ENCODE assay signal across 12 cellular contexts in genomic region chr2:197556456-197556855, GRCh38. TPM values are rescaled to one million over a fixed set of nuclear protein-coding genes. Genes with fewer than 3 reads are reported as not detected.
DNase-seq lines count a peak whose midpoint lies in the region; ATAC-seq, FAIRE-seq and TF ChIP-seq lines count a peak whose summit lies in the region.
"Had no signal": no experiment of that assay in that cellular context is flagged by ENCODE, and none has a peak within 500 bp of the region (broad histone marks: within the 10 kb centered on the region; RNA-seq: fewer than 3 reads in every experiment).

No MANE protein-coding gene starts in this region.

- 67% methylated on average over 1 of the region's 1 CpG for WGBS in K562 (ENCODE audit: insufficient coverage, low coverage, missing lambda C conversion rate)
- WGBS in lung, 2 donors = 15 to 30% methylated on average over 1 of the region's 1 CpG
- 41 to 70% (median 66%) methylated on average over 1 of the region's 1 CpG for WGBS in ovary, 3 donors

- H3K9me1 ChIP-seq in K562 (ENCODE audit: control insufficient read depth, insufficient read depth, low read length) = no peaks in the 10 kb centered on the region

- H2AFZ ChIP-seq in K562 (ENCODE audit: low read depth, low read length) = no peak overlapping the region
- H2AFZ ChIP-seq: hepatocyte had no signal

- H3K4me1 Mint-ChIP-seq in HFFc6 (ENCODE audit: low read depth) (no peaks in the 10 kb centered on the region), type B pancreatic cell (ENCODE audit: unreplicated experiment) (no peaks in the 10 kb centered on the region)
- H3K4me1 Mint-ChIP-seq: IgD-negative memory B cell had no signal

- TF ChIP-seq POLR2A in K562 (conservative IDR thresholded peaks at IDR 0.05) = no peak
- no peak for TF ChIP-seq POLR2A in ovary (IDR thresholded peaks at IDR 0.05)

- H3K27ac Mint-ChIP-seq in HFFc6 = 0 out of 2 replicates have a peak overlapping the region, but pooled peaks have one; percentile 12
- no peak overlapping the region for H3K27ac Mint-ChIP-seq in type B pancreatic cell
- H3K27ac Mint-ChIP-seq: IgD-negative memory B cell had no signal

- H3K4me1 ChIP-seq in K562 (replicated peaks in 1 of 2; ENCODE audit: control insufficient read depth in 2 of 2, insufficient read depth in 2 of 2, low read length in 2 of 2) = no peaks in the 10 kb centered on the region
- H3K4me1 ChIP-seq in lung (ENCODE audit: control insufficient read depth in 2 of 2, insufficient read depth in 2 of 2, low read length in 2 of 2) = peaks cover 2 to 5% of the 10 kb centered on the region in 2 donors
- H3K4me1 ChIP-seq in ovary (ENCODE audit: insufficient read depth) = no peaks in the 10 kb centered on the region
- H3K4me1 ChIP-seq in kidney (ENCODE audit: control insufficient read depth in 1 of 2, insufficient read depth in 1 of 2, low read depth in 1 of 2, low read length in 2 of 2) = no peaks in the 10 kb centered on the region

- H3K27me3 ChIP-seq in K562 (ENCODE audit: control insufficient read depth in 2 of 2, insufficient read depth in 2 of 2, low read length in 2 of 2) = no peaks in the 10 kb centered on the region
- no peaks in the 10 kb centered on the region for H3K27me3 ChIP-seq in lung (ENCODE audit: control insufficient read depth, insufficient read depth)
- H3K27me3 ChIP-seq in ovary = no peaks in the 10 kb centered on the region
- H3K27me3 ChIP-seq: hepatocyte had no signal

- peak; percentile 40 to 50 for DNase-seq in AML-193 (lab: John Stamatoyannopoulos, UW)
- DNase-seq in HFFc6 = no peak
- DNase-seq in K562 (ENCODE audit: extremely low read depth in 1 of 4, low spot score in 3 of 4) = no peak
- no peak for DNase-seq in lung (ENCODE audit: low spot score)
- no peak for DNase-seq in stimulated activated CD4-positive, alpha-beta T cell treated with anti-CD3 and anti-CD28 coated beads, Interleukin-1b, Interleukin-23, amount 100 ng/mL, for 48 hours
- no peak for DNase-seq in ovary
- DNase-seq in kidney = no peak
- no peak for DNase-seq in type B pancreatic cell (ENCODE audit: extremely low spot score, unreplicated experiment)
- DNase-seq: central memory CD4-positive, alpha-beta T cell; NCI-H2171 treated with DMSO at 0.1 percent for 48 hours had no signal

- H3K4me3 ChIP-seq in K562 (no peak overlapping the region), lung (no peak overlapping the region), ovary (no peak overlapping the region), kidney (ENCODE audit: low read length in 2 of 2) (no peak overlapping the region)
- H3K4me3 ChIP-seq: hepatocyte had no signal

- no peak overlapping the region for H3K9ac ChIP-seq in K562 (ENCODE audit: insufficient read depth in 1 of 2, low read depth in 2 of 2, low read length in 2 of 2)
- H3K9ac ChIP-seq in kidney (ENCODE audit: low read length in 2 of 2) = no peak overlapping the region

- no peak for TF ChIP-seq RAD21 in K562 (CRISPR knock-in tag; conservative IDR thresholded peaks at IDR 0.05 in 1 of 2, IDR thresholded peaks at IDR 0.05 in 1 of 2)

- no peaks in the 10 kb centered on the region for H3K9me3 Mint-ChIP-seq in HFFc6
- no peaks in the 10 kb centered on the region for H3K9me3 Mint-ChIP-seq in type B pancreatic cell
- H3K9me3 Mint-ChIP-seq: IgD-negative memory B cell had no signal

- TF ChIP-seq EP300 in K562 (IDR thresholded peaks at IDR 0.05; ENCODE audit: low read length) = no peak
- no peak for TF ChIP-seq EP300 in ovary (IDR thresholded peaks at IDR 0.05)

- no peaks in the 10 kb centered on the region for H3K9me3 ChIP-seq in K562 (replicated peaks; ENCODE audit: control insufficient read depth, insufficient read depth, low read depth, low read length)
- H3K9me3 ChIP-seq in lung (ENCODE audit: control insufficient read depth in 2 of 2, insufficient read depth in 1 of 2, low read length in 1 of 2) = no peaks in the 10 kb centered on the region
- no peaks in the 10 kb centered on the region for H3K9me3 ChIP-seq in ovary
- H3K9me3 ChIP-seq in kidney (ENCODE audit: control insufficient read depth in 1 of 2, low read length in 2 of 2) = no peaks in the 10 kb centered on the region

- CTCF ChIA-PET in K562 (lab: Yijun Ruan, JAX; ENCODE audit: low intra/inter-chr PET ratio) = no interaction called here

- FAIRE-seq in K562 (lab: Jason Lieb, UNC) (no peak), kidney (lab: Jason Lieb, UNC) (no peak)

- peaks cover 11% of the 10 kb centered on the region; the same call in 2 of the 3 replicates for H3K36me3 ChIP-seq in K562 (ENCODE audit: control insufficient read depth, insufficient read depth, low read length)
- peaks cover 7 to 9% of the 10 kb centered on the region in 2 donors for H3K36me3 ChIP-seq in lung (ENCODE audit: control insufficient read depth in 2 of 2, insufficient read depth in 2 of 2, low read length in 2 of 2)
- no peaks in the 10 kb centered on the region for H3K36me3 ChIP-seq in ovary
- peaks cover 0 to 3% of the 10 kb centered on the region in 2 donors for H3K36me3 ChIP-seq in kidney (ENCODE audit: control insufficient read depth in 1 of 2, insufficient read depth in 2 of 2, low read length in 2 of 2)

- intact Hi-C loops in K562 (cut with micrococcal nuclease) = no loop called here
- intact Hi-C loops in ovary (cut with DNase I) = no loop called here
- intact Hi-C loops in kidney (cut with DNase I) = no loop called here

- POLR2A ChIA-PET in K562 (lab: Yijun Ruan, JAX) = no interaction called here

- H3K27me3 Mint-ChIP-seq in HFFc6 (ENCODE audit: insufficient read depth) (no peaks in the 10 kb centered on the region), type B pancreatic cell (no peaks in the 10 kb centered on the region)
- H3K27me3 Mint-ChIP-seq: IgD-negative memory B cell had no signal

- H3K4me3 Mint-ChIP-seq in HFFc6 (no peak overlapping the region), type B pancreatic cell (no peak overlapping the region)
- H3K4me3 Mint-ChIP-seq: IgD-negative memory B cell had no signal

- H4K20me1 ChIP-seq in K562 (replicated peaks; ENCODE audit: control insufficient read depth, insufficient read depth, low read length) = no peaks in the 10 kb centered on the region

- in situ Hi-C loops in K562 (cut with MboI) = no loop called here

- no TSS peak for BruUV-seq in K562 (replicated peaks; lab: Mats Ljungman, UMichigan)

- H3K36me3 Mint-ChIP-seq in HFFc6 (ENCODE audit: low read depth) (peaks cover 19% of the 10 kb centered on the region), type B pancreatic cell (peaks cover 11% of the 10 kb centered on the region)

- ATAC-seq in K562 = no peak
- ATAC-seq in lung (ENCODE audit: insufficient read depth, low FRiP score) = peak; percentile 45

- no peak overlapping the region for H3K4me2 ChIP-seq in K562 (ENCODE audit: insufficient read depth, low read length)
- H3K4me2 ChIP-seq: hepatocyte had no signal

- H3K27ac ChIP-seq in K562 (ENCODE audit: extremely low read depth, low read depth, low read length) = no peak overlapping the region
- no peak overlapping the region for H3K27ac ChIP-seq in lung (ENCODE audit: low read depth in 1 of 2, low read length in 1 of 2)
- H3K27ac ChIP-seq in ovary = no peak overlapping the region
- no peak overlapping the region for H3K27ac ChIP-seq in kidney (ENCODE audit: low read depth in 2 of 2, low read length in 2 of 2)
- H3K27ac ChIP-seq: hepatocyte had no signal

- TF ChIP-seq CTCF in HFFc6 (IDR thresholded peaks at IDR 0.05) (no peak), K562 (IDR thresholded peaks at IDR 0.05 in 2 of 3, conservative IDR thresholded peaks at IDR 0.05 in 1 of 3; ENCODE audit: insufficient read depth in 2 of 3, low read depth in 1 of 3, low read length in 3 of 3) (no peak), lung (IDR thresholded peaks at IDR 0.05; ENCODE audit: control extremely low read depth, extremely low read depth) (no peak), ovary (IDR thresholded peaks at IDR 0.05) (no peak), kidney (IDR thresholded peaks at IDR 0.05; ENCODE audit: borderline replicate concordance, extremely low read depth, insufficient read depth) (no peak), type B pancreatic cell (conservative IDR thresholded peaks at IDR 0.05) (no peak)

- H3K79me2 ChIP-seq in K562 (ENCODE audit: control insufficient read depth, insufficient read depth, low read length) = no peaks in the 10 kb centered on the region
- H3K79me2 ChIP-seq: hepatocyte had no signal

RNA-seq across cellular contexts. Expression of gene MOB4, which starts 40.6 kb away (rescaled TPM):
- total RNA-seq in HFFc6 (2021; fragmentation: NEBNext Ultra II Directional; extraction: Animal tissue kit (Norgen Biotek cat#: 25700)) = 10 to 100 TPM; 30.1 to 38.6 (median 34.4) TPM
- total RNA-seq in K562 (2011; cell fraction: chromatin; rRNA removed; ENCODE audit: low replicate concordance) = 5.9 and 15.8 TPM in 2 replicates
- 3.4 and 3.8 TPM in 2 replicates for total RNA-seq in K562 (2011; cell fraction: nucleolus; rRNA removed)
- total RNA-seq in K562 (2011; cell fraction: nucleoplasm; rRNA removed) = 8.1 and 16.6 TPM in 2 replicates
- total RNA-seq in K562 (2014; rRNA removed) = 12.2 and 13.5 TPM in 2 replicates
- 27.7 and 31.3 TPM in 2 replicates for total RNA-seq in K562 (2014; rRNA removed; fragmentation: Illumina TruSeq; extraction: Trizol)
- 18.1 and 21.0 TPM in 2 replicates for total RNA-seq in K562 (2015; rRNA removed; fragmentation: Illumina TruSeq; extraction: Trizol)
- total RNA-seq in K562 (2021) = 13.8 and 16.8 TPM in 2 replicates
- polyA plus RNA-seq in K562 (2011; rRNA removed) = 15.3 and 25.6 TPM in 2 replicates
- polyA plus RNA-seq in K562 (2011; cell fraction: cytosol; rRNA removed) = 4.9 and 10.9 TPM in 2 replicates
- 2.2 and 3.5 TPM in 2 replicates for polyA plus RNA-seq in K562 (2011; cell fraction: nucleus; rRNA removed)
- polyA plus RNA-seq in K562 (2012) = 22.2 and 27.7 TPM in 2 replicates
- polyA plus RNA-seq in K562 (2014; fragmentation: Illumina TruSeq; extraction: Trizol) = 17.4 and 17.7 TPM in 2 replicates
- 10 to 100 TPM; 29.6 to 30.8 TPM for polyA plus RNA-seq in K562 (2014; fragmentation: Nextera tagmentation; extraction: Ambion mirVana)
- 20.4 and 22.2 TPM in 2 replicates for polyA plus RNA-seq in K562 (2014; rRNA removed)
- polyA minus RNA-seq in K562 (2011; rRNA and poly(A)+ RNA removed) = 23.7 and 28.7 TPM in 2 replicates
- 3.3 and 6.0 TPM in 2 replicates for polyA minus RNA-seq in K562 (2011; cell fraction: cytosol; rRNA and poly(A)+ RNA removed)
- 4.4 and 5.3 TPM in 2 replicates for polyA minus RNA-seq in K562 (2011; cell fraction: nucleus; rRNA and poly(A)+ RNA removed)
- total RNA-seq in lung = 10 to 100 TPM; 18.9 to 48.1 TPM
- 10 to 100 TPM; 23.8 to 28.2 TPM for polyA plus RNA-seq in lung
- total RNA-seq in ovary = 10 to 100 TPM; 18.7 to 36.2 (median 25.5) TPM
- polyA plus RNA-seq in ovary = 10 to 100 TPM; 19.4 to 25.8 TPM
- 23.0 TPM for total RNA-seq in kidney
- polyA plus RNA-seq in kidney (ENCODE audit: insufficient read depth, low read depth, low replicate concordance) = 16.5 TPM
- total RNA-seq in type B pancreatic cell (ENCODE audit: low replicate concordance) = 27.3 and 30.7 TPM in 2 replicates

RNA-seq across cellular contexts. Expression of gene HSPE1, which starts 56.3 kb away (rescaled TPM):
- 100 to 1,000 TPM in 5 of 6 experiments, 10 to 100 TPM in 1; 96.3 to 149 (median 114) TPM for total RNA-seq in HFFc6 (2021; fragmentation: NEBNext Ultra II Directional; extraction: Animal tissue kit (Norgen Biotek cat#: 25700))
- 32.0 and 68.8 TPM in 2 replicates for total RNA-seq in K562 (2011; cell fraction: chromatin; rRNA removed; ENCODE audit: low replicate concordance)
- 34.5 and 38.0 TPM in 2 replicates for total RNA-seq in K562 (2011; cell fraction: nucleolus; rRNA removed)
- 51.1 and 56.8 TPM in 2 replicates for total RNA-seq in K562 (2011; cell fraction: nucleoplasm; rRNA removed)
- total RNA-seq in K562 (2014; rRNA removed) (395 and 427 TPM in 2 replicates), K562 (2014; rRNA removed; fragmentation: Illumina TruSeq; extraction: Trizol) (649 and 664 TPM in 2 replicates), K562 (2015; rRNA removed; fragmentation: Illumina TruSeq; extraction: Trizol) (576 and 612 TPM in 2 replicates), K562 (2021) (223 and 261 TPM in 2 replicates), lung (100 to 1,000 TPM in 1 of 2 donors, 10 to 100 TPM in 1; 64.6 to 154 TPM), ovary (100 to 1,000 TPM in 1 of 7 donors, 10 to 100 TPM in 6; 57.8 to 110 (median 69.5) TPM), kidney (78.1 TPM), type B pancreatic cell (ENCODE audit: low replicate concordance) (165 and 167 TPM in 2 replicates)
- polyA plus RNA-seq in K562 (2011; rRNA removed) (267 and 371 TPM in 2 replicates), K562 (2014; fragmentation: Illumina TruSeq; extraction: Trizol) (574 and 695 TPM in 2 replicates), K562 (2014; fragmentation: Nextera tagmentation; extraction: Ambion mirVana) (1,000 to 10,000 TPM in 1 of 2 experiments, 100 to 1,000 TPM in 1; 880 to 1,007 TPM), K562 (2014; rRNA removed) (843 and 986 TPM in 2 replicates), lung (100 to 1,000 TPM; 150 to 332 TPM), ovary (100 to 1,000 TPM in 1 of 2 donors, 10 to 100 TPM in 1; 67.2 to 128 TPM), kidney (ENCODE audit: insufficient read depth, low read depth, low replicate concordance) (427 TPM)
- polyA plus RNA-seq in K562 (2011; cell fraction: cytosol; rRNA removed) = 41.1 and 116 TPM in 2 replicates
- 31.9 and 45.6 TPM in 2 replicates for polyA plus RNA-seq in K562 (2011; cell fraction: nucleus; rRNA removed)
- 140 and 1,187 TPM in 2 replicates for polyA plus RNA-seq in K562 (2012)
- 192 and 215 TPM in 2 replicates for polyA minus RNA-seq in K562 (2011; rRNA and poly(A)+ RNA removed)
- 29.0 and 38.2 TPM in 2 replicates for polyA minus RNA-seq in K562 (2011; cell fraction: cytosol; rRNA and poly(A)+ RNA removed)
- polyA minus RNA-seq in K562 (2011; cell fraction: nucleus; rRNA and poly(A)+ RNA removed) = 30.8 and 50.2 TPM in 2 replicates

RNA-seq across cellular contexts. Expression of gene HSPD1, which starts 56.8 kb away (rescaled TPM):
- 100 to 1,000 TPM; 267 to 399 (median 280) TPM for total RNA-seq in HFFc6 (2021; fragmentation: NEBNext Ultra II Directional; extraction: Animal tissue kit (Norgen Biotek cat#: 25700))
- 178 and 396 TPM in 2 replicates for total RNA-seq in K562 (2011; cell fraction: chromatin; rRNA removed; ENCODE audit: low replicate concordance)
- 123 and 133 TPM in 2 replicates for total RNA-seq in K562 (2011; cell fraction: nucleolus; rRNA removed)
- 166 and 176 TPM in 2 replicates for total RNA-seq in K562 (2011; cell fraction: nucleoplasm; rRNA removed)
- total RNA-seq in K562 (2014; rRNA removed) (398 and 400 TPM in 2 replicates), K562 (2014; rRNA removed; fragmentation: Illumina TruSeq; extraction: Trizol) (816 and 890 TPM in 2 replicates), K562 (2015; rRNA removed; fragmentation: Illumina TruSeq; extraction: Trizol) (663 and 710 TPM in 2 replicates), K562 (2021) (561 and 583 TPM in 2 replicates), lung (100 to 1,000 TPM; 173 to 416 TPM), ovary (100 to 1,000 TPM; 146 to 289 (median 192) TPM), kidney (157 TPM), type B pancreatic cell (ENCODE audit: low replicate concordance) (375 and 473 TPM in 2 replicates)
- polyA plus RNA-seq in K562 (2011; rRNA removed) (411 and 575 TPM in 2 replicates), K562 (2014; fragmentation: Illumina TruSeq; extraction: Trizol) (654 and 736 TPM in 2 replicates), K562 (2014; fragmentation: Nextera tagmentation; extraction: Ambion mirVana) (1,000 to 10,000 TPM in 1 of 2 experiments, 100 to 1,000 TPM in 1; 622 to 1,014 TPM), K562 (2014; rRNA removed) (508 and 510 TPM in 2 replicates), lung (100 to 1,000 TPM; 154 to 204 TPM), ovary (100 to 1,000 TPM; 153 to 343 TPM), kidney (ENCODE audit: insufficient read depth, low read depth, low replicate concordance) (390 TPM)
- 100 and 172 TPM in 2 replicates for polyA plus RNA-seq in K562 (2011; cell fraction: cytosol; rRNA removed)
- polyA plus RNA-seq in K562 (2011; cell fraction: nucleus; rRNA removed) = 163 and 169 TPM in 2 replicates
- polyA plus RNA-seq in K562 (2012) = 361 and 520 TPM in 2 replicates
- polyA minus RNA-seq in K562 (2011; rRNA and poly(A)+ RNA removed) = 835 and 848 TPM in 2 replicates
- 305 and 355 TPM in 2 replicates for polyA minus RNA-seq in K562 (2011; cell fraction: cytosol; rRNA and poly(A)+ RNA removed)
- polyA minus RNA-seq in K562 (2011; cell fraction: nucleus; rRNA and poly(A)+ RNA removed) = 151 and 279 TPM in 2 replicates

Comparison
In these comparisons a context has a peak if more than half of its experiments do, and no peak if none do; other contexts are left out.
1. DNase-seq: peak in AML-193 (2 of 2); none in HFFc6 (single experiment), K562 (0 of 4), lung (single experiment), stimulated activated CD4-positive, alpha-beta T cell treated with anti-CD3 and anti-CD28 coated beads, Interleukin-1b, Interleukin-23, amount 100 ng/mL, for 48 hours (single experiment), ovary (0 of 5), kidney (single experiment) and type B pancreatic cell (single experiment).